Comparison of ENCODE assay signal across 28 cellular contexts in genomic region chr4:86845593-86845992, GRCh38. TPM values are rescaled to one million over a fixed set of nuclear protein-coding genes. Genes with fewer than 3 reads are reported as not detected.
DNase-seq lines count a peak whose midpoint lies in the region; ATAC-seq and TF ChIP-seq lines count a peak whose summit lies in the region.
"Had no signal": no experiment of that assay in that cellular context is flagged by ENCODE, and none has a peak within 500 bp of the region (broad histone marks: within the 10 kb centered on the region; RNA-seq: fewer than 3 reads in every experiment).

No MANE protein-coding gene starts in this region.

- in situ Hi-C loops in G401 (cut with HindIII; ENCODE audit: low sequenced_read_pairs), result no loop called here

- H3K4me2 ChIP-seq in OCI-LY7 (ENCODE audit: low read length), result no peak overlapping the region
- H3K4me2 ChIP-seq: BLaER1, SK-N-SH had no signal

- H3K9me3 ChIP-seq in suprapubic skin (no peaks in the 10 kb centered on the region), OCI-LY7 (ENCODE audit: low read length) (no peaks in the 10 kb centered on the region)
- H3K9me3 ChIP-seq: heart right ventricle, SK-N-SH, stomach, upper lobe of left lung had no signal

- no peak for TF ChIP-seq CTCF in suprapubic skin (IDR thresholded peaks at IDR 0.05)
- no peak for TF ChIP-seq CTCF in OCI-LY7 (conservative IDR thresholded peaks at IDR 0.05; ENCODE audit: low read length)

- POLR2A ChIA-PET in OCI-LY7 (lab: Charles Lee), result no interaction called here

- CTCF ChIA-PET in OCI-LY7 (lab: Charles Lee; ENCODE audit: unreplicated experiment), result no interaction called here

- TF ChIP-seq EP300 in suprapubic skin (IDR thresholded peaks at IDR 0.05), result no peak

- H3K36me3 ChIP-seq in suprapubic skin, result no peaks in the 10 kb centered on the region
- H3K36me3 ChIP-seq in OCI-LY7 (ENCODE audit: insufficient read depth, low read length), result no peaks in the 10 kb centered on the region
- no peaks in the 10 kb centered on the region for H3K36me3 ChIP-seq in H7 (replicated peaks; ENCODE audit: control insufficient read depth, insufficient read depth, low read length)
- H3K36me3 ChIP-seq: BLaER1, heart right ventricle, stomach, upper lobe of left lung had no signal

- DNase-seq in MV-4-11 (lab: John Stamatoyannopoulos, UW) (peak; percentile 26), dermis blood vessel endothelial cell (peak; percentile 69), left lobe of liver (ENCODE audit: low spot score) (no peak), suprapubic skin (ENCODE audit: low spot score in 2 of 2) (no peak), OCI-LY7 (ENCODE audit: low spot score) (no peak), SHP77 treated with DMSO at 0.1 percent for 48 hours (lab: John Stamatoyannopoulos, UW) (no peak), G401 (ENCODE audit: low spot score) (no peak), H7 (no peak)
- DNase-seq: activated CD8-positive, alpha-beta T cell treated with anti-CD3 and anti-CD28 coated beads for 36 hours; activated effector memory CD4-positive, alpha-beta T cell treated with anti-CD3 and anti-CD28 coated beads, Interleukin-2, amount 50 U/mL, for 16 hours; activated naive CD8-positive, alpha-beta T cell treated with anti-CD3 and anti-CD28 coated beads, Interleukin-2, amount 10 ng/mL, durations not matched to agents 7 days and 5 days; cerebellar nuclear complex; COR-L47; DMS79; dorsolateral prefrontal cortex; heart right ventricle; kidney glomerular epithelial cell; NCI-H1417 treated with DMSO at 0.1 percent for 48 hours; NCI-H2081; NCI-H226; NCI-H774; SK-N-SH; stomach; T-helper 2 cell had no signal

- peaks cover 80% of the 10 kb centered on the region for H3K4me1 ChIP-seq in suprapubic skin
- no peaks in the 10 kb centered on the region for H3K4me1 ChIP-seq in OCI-LY7 (ENCODE audit: insufficient read depth, low read length, poor library complexity, severe bottlenecking)
- H3K4me1 ChIP-seq: upper lobe of left lung had no signal

- H3K27me3 ChIP-seq in suprapubic skin, result no peaks in the 10 kb centered on the region
- H3K27me3 ChIP-seq in H7 (ENCODE audit: control insufficient read depth, insufficient read depth, low read length), result no peaks in the 10 kb centered on the region
- H3K27me3 ChIP-seq: BLaER1, dorsolateral prefrontal cortex, heart right ventricle, stomach, upper lobe of left lung had no signal

- TF ChIP-seq POLR2A in suprapubic skin (IDR thresholded peaks at IDR 0.05), result no peak

- 56% methylated on average over 5 of the region's 5 CpGs for WGBS in suprapubic skin

- peak overlapping the region; percentile 58 for H3K4me3 ChIP-seq in suprapubic skin
- H3K4me3 ChIP-seq in OCI-LY7 (ENCODE audit: low read depth, low read length, poor library complexity, severe bottlenecking), result no peak overlapping the region
- no peak overlapping the region for H3K4me3 ChIP-seq in H7 (ENCODE audit: insufficient read depth, low read depth, low read length)
- H3K4me3 ChIP-seq: BLaER1, dorsolateral prefrontal cortex, heart right ventricle, stomach, upper lobe of left lung had no signal

- no peak overlapping the region for H2AFZ ChIP-seq in OCI-LY7 (ENCODE audit: low read length)

- ATAC-seq in left lobe of liver, result peak; percentile 47
- ATAC-seq: activated CD8-positive, alpha-beta T cell treated with anti-CD3 and anti-CD28 coated beads for 36 hours had no signal

- H3K9me2 ChIP-seq in OCI-LY7 (ENCODE audit: insufficient read depth, low read length), result no peaks in the 10 kb centered on the region
- H3K9me2 ChIP-seq: SK-N-SH had no signal

- H3K79me2 ChIP-seq in OCI-LY7 (ENCODE audit: insufficient read depth, low read depth, low read length), result no peaks in the 10 kb centered on the region

- BruUV-seq in OCI-LY7 (replicated peaks; lab: Mats Ljungman, UMichigan), result no TSS peak

- H4K20me1 ChIP-seq in OCI-LY7 (ENCODE audit: insufficient read depth, low read length), result no peaks in the 10 kb centered on the region
- H4K20me1 ChIP-seq: BLaER1 had no signal

- intact Hi-C loops in OCI-LY7 (cut with micrococcal nuclease; ENCODE audit: unreplicated experiment), result no loop called here

- H3K27ac ChIP-seq in suprapubic skin, result peak overlapping the region; percentile 89
- no peak overlapping the region for H3K27ac ChIP-seq in OCI-LY7 (ENCODE audit: low read depth, low read length, poor library complexity, severe bottlenecking)
- H3K27ac ChIP-seq: BLaER1, dorsolateral prefrontal cortex, heart right ventricle, stomach, upper lobe of left lung had no signal

RNA-seq across cellular contexts. Expression of gene SLC10A6, which starts 3.6 kb away (rescaled TPM):
- total RNA-seq in dermis blood vessel endothelial cell, result 0.19 and 0.85 TPM in 2 replicates
- 0.20 TPM for total RNA-seq in left lobe of liver
- 100 to 1,000 TPM in 2 of 4 donors, 10 to 100 TPM in 2; 60.7 to 113 (median 98.3) TPM for total RNA-seq in suprapubic skin
- not detected in 2 replicates for total RNA-seq in OCI-LY7 (2014; rRNA removed; shearing (Covaris generic))
- total RNA-seq in OCI-LY7 (2022), result not detected in 2 replicates
- total RNA-seq in G401 (2014; rRNA removed; shearing (Covaris generic)), result not detected in 2 replicates
- not detected in 2 replicates for total RNA-seq in H7 (2014; rRNA removed; shearing (Covaris generic))
- total RNA-seq: activated CD8-positive, alpha-beta T cell treated with anti-CD3 and anti-CD28 coated beads for 36 hours; activated naive CD8-positive, alpha-beta T cell treated with anti-CD3 and anti-CD28 coated beads, Interleukin-2, amount 10 ng/mL, durations not matched to agents 7 days and 5 days; progenitor cell of endocrine pancreas had no signal

RNA-seq across cellular contexts. Expression of gene C4orf36, which starts 46.6 kb away (rescaled TPM):
- under 0.01 and 0.33 TPM in 2 replicates for total RNA-seq in dermis blood vessel endothelial cell
- total RNA-seq in left lobe of liver, result not detected
- total RNA-seq in suprapubic skin, result 1 to 10 TPM in 2 of 4 donors, under 1 TPM in 1, not detected in 1; 0.83 to 2.4 (median 1.4) TPM
- total RNA-seq in OCI-LY7 (2014; rRNA removed; shearing (Covaris generic)), result not detected in 2 replicates
- 1.4 TPM in 1 of 2 replicates, not detected in the other for total RNA-seq in OCI-LY7 (2022)
- total RNA-seq in G401 (2014; rRNA removed; shearing (Covaris generic)), result 0.78 TPM in 1 of 2 replicates, not detected in the other
- 0.97 TPM in 1 of 2 replicates, not detected in the other for total RNA-seq in H7 (2014; rRNA removed; shearing (Covaris generic))
- total RNA-seq: activated CD8-positive, alpha-beta T cell treated with anti-CD3 and anti-CD28 coated beads for 36 hours; skeletal muscle tissue had no signal

Comparison
In these comparisons a context has a peak if more than half of its experiments do, and no peak if none do; other contexts are left out.
1. DNase-seq: peak in MV-4-11 (single experiment) and dermis blood vessel endothelial cell (single experiment); none in left lobe of liver (single experiment), suprapubic skin (0 of 2), OCI-LY7 (single experiment), SHP77 treated with DMSO at 0.1 percent for 48 hours (single experiment), G401 (single experiment) and H7 (single experiment).
2. RNA of gene SLC10A6, which starts 3.6 kb away (total RNA-seq): 60.7 to 113 TPM in suprapubic skin; 0.19 to 0.85 TPM in dermis blood vessel endothelial cell, 0.20 TPM in left lobe of liver (single experiment), not detected in OCI-LY7, not detected in G401 and not detected in H7; every median in the first group is over 10 times any median in the second.